Comparison of ENCODE assay signal across 12 cellular contexts in the genomic region with DNA sequence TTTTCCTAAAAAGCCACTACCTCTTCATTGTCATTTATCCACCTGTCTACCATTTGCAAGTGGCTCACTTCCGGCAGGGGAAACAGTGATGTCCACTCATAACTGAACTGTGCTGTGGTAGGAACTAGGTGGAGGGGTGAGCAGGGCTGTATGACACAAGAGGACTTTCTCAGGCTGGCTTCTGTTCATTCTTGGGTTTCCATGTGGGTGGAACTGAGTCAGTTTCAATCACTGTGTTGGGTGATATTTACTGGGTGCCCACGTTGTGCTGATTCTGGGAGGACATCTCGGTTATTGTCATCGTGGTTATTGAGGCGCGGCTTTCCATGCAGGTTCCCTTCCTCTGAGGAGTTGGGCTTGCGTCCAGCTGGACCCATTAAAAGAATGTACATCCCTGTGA. TPM values are rescaled to one million over a fixed set of nuclear protein-coding genes. Genes with fewer than 3 reads are reported as not detected.
DNase-seq lines count a peak whose midpoint lies in the region; ATAC-seq and TF ChIP-seq lines count a peak whose summit lies in the region.
"Had no signal": no experiment of that assay in that cellular context is flagged by ENCODE, and none has a peak within 500 bp of the region (broad histone marks: within the 10 kb centered on the region; RNA-seq: fewer than 3 reads in every experiment).

No MANE protein-coding gene starts in this region.

- no peak for TF ChIP-seq CTCF in spleen (IDR thresholded peaks at IDR 0.05 in 8 of 11, conservative IDR thresholded peaks at IDR 0.05 in 3 of 11)
- TF ChIP-seq CTCF in mucosa of descending colon (IDR thresholded peaks at IDR 0.05), result no peak

- TF ChIP-seq POLR2A in spleen (IDR thresholded peaks at IDR 0.05), result no peak

- DNase-seq in spleen (peak; percentile 13), SIG-M5 treated with dmso at 0.1 percent for 504 hours (lab: John Stamatoyannopoulos, UW; ENCODE audit: unreplicated experiment) (no peak), NCI-H2029 treated with DMSO at 0.1 percent for 48 hours (lab: John Stamatoyannopoulos, UW) (no peak), mucosa of descending colon (no peak)
- no peak for DNase-seq in effector memory CD8-positive, alpha-beta T cell
- DNase-seq: hippocampal formation, KG1, PC-3 had no signal

- peak; percentile 86 for ATAC-seq in GM18498 (IDR thresholded peaks at IDR 0.05; ENCODE audit: unreplicated experiment)
- peak; percentile 88 for ATAC-seq in GM21360 (IDR thresholded peaks at IDR 0.05; ENCODE audit: unreplicated experiment)
- ATAC-seq in HG03354 (IDR thresholded peaks at IDR 0.05; ENCODE audit: poor library complexity, severe bottlenecking, unreplicated experiment), result peak; percentile 75
- no peak for ATAC-seq in effector memory CD8-positive, alpha-beta T cell (replicated peaks)
- no peak for ATAC-seq in mucosa of descending colon
- ATAC-seq: PC-3 had no signal

- H3K4me3 ChIP-seq in spleen (no peak overlapping the region), mucosa of descending colon (no peak overlapping the region)

- H3K9me3 ChIP-seq in spleen (no peaks in the 10 kb centered on the region), mucosa of descending colon (no peaks in the 10 kb centered on the region)

- H3K27me3 ChIP-seq in spleen (replicated peaks in 1 of 7), result peaks cover 0 to 10% (median 0%) of the 10 kb centered on the region in 7 donors

- H3K27me3 Mint-ChIP-seq in effector memory CD8-positive, alpha-beta T cell, result peaks cover 52 to 71% of the 10 kb centered on the region in 2 donors

- no peaks in the 10 kb centered on the region for H3K9me3 Mint-ChIP-seq in effector memory CD8-positive, alpha-beta T cell

- H3K36me3 ChIP-seq in spleen (no peaks in the 10 kb centered on the region), mucosa of descending colon (ENCODE audit: low read depth) (no peaks in the 10 kb centered on the region)

- intact Hi-C loops in spleen (cut with DNase I; ENCODE audit: low total_unique reads), result no loop called here
- intact Hi-C loops in mucosa of descending colon (cut with DNase I, micrococcal nuclease), result no loop called here

- WGBS in spleen, 5 donors, result 67 to 84% (median 77%) methylated on average over 7 of the region's 7 CpGs

- no peak overlapping the region for H3K27ac ChIP-seq in spleen

- H3K27ac Mint-ChIP-seq in effector memory CD8-positive, alpha-beta T cell, result no peak overlapping the region
- H3K27ac Mint-ChIP-seq: dendritic cell treated with granulocyte-macrophage colony-stimulating factor and Interleukin-4, amounts not matched to agents 40 ng/mL and 50 ng/mL, for 4 days had no signal

- H3K4me3 Mint-ChIP-seq in effector memory CD8-positive, alpha-beta T cell, result no peak overlapping the region
- H3K4me3 Mint-ChIP-seq: dendritic cell treated with granulocyte-macrophage colony-stimulating factor and Interleukin-4, amounts not matched to agents 40 ng/mL and 50 ng/mL, for 4 days had no signal

- peaks cover 0 to 2% of the 10 kb centered on the region in 2 donors for H3K4me1 Mint-ChIP-seq in effector memory CD8-positive, alpha-beta T cell (ENCODE audit: low read depth in 2 of 2)

- peaks cover 0 to 4% (median 0%) of the 10 kb centered on the region in 6 donors for H3K4me1 ChIP-seq in spleen
- H3K4me1 ChIP-seq in mucosa of descending colon (ENCODE audit: low read depth), result no peaks in the 10 kb centered on the region

- no peaks in the 10 kb centered on the region for H3K36me3 Mint-ChIP-seq in effector memory CD8-positive, alpha-beta T cell (ENCODE audit: insufficient read depth)

RNA-seq across cellular contexts. Expression of a gene that starts 38.8 kb away (rescaled TPM):
- total RNA-seq in spleen (10 to 100 TPM in 5 of 7 donors, 1 to 10 TPM in 2; 6.3 to 27.8 (median 11.8) TPM), mucosa of descending colon (10 to 100 TPM in 1 of 3 donors, 1 to 10 TPM in 2; 5.4 to 13.5 (median 9.0) TPM)
- 10 to 100 TPM; 14.2 to 21.6 (median 18.9) TPM for polyA plus RNA-seq in spleen
- total RNA-seq: PC-3 had no signal

Comparison
In these comparisons a context has a peak if more than half of its experiments do, and no peak if none do; other contexts are left out.
1. ATAC-seq: peak in GM18498 (single experiment), GM21360 (single experiment) and HG03354 (single experiment); none in effector memory CD8-positive, alpha-beta T cell (single experiment) and mucosa of descending colon (single experiment).